In the genomic region with DNA sequence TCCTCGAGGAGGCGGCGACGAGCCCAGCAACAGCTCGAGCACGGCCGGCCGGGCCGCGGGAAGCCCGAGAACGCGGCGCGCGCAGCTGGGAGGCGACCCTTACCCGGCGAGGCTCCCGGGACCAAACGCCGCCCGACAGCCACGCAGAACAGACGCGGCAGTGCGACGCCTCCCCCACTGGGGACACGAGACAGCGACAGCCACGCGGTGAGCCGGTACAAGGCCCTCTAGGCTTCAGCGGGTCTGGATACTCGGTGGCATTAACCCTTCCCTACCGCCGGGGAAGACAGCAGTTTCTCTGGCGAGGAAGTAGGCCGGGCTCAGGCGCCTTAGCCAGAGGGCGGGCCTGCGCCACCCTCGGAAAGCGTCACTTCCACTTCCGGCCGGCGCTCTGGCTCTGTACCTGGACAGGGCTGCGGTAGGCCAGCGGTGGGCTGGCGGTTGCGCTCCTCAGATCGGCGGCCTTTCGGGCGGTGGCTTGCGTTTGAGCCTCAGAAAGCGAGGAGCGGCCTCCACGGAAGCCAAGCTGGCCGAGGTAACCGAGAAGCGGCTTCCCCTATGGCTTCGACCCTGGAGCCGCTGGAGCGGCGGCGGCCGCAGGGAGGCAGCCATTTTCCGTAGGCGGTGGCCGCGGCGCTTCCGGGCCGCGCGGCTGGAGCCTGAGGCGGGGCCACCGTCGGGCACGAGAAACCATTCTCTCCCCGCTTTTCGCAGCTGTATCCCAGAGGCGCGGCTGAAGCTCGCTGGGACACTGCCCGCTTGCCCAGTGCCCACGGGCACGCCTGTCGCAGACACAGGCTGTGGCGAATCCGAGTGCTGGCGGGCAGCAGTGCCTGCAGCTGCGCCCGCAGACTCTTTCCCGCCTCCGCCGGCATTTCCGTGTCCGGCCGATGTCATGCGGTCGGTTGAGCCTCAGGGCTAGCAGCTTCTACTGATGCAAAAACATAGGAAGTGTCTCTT, we compare ENCODE assay signal across 8 cellular contexts. TPM values are rescaled to one million over a fixed set of nuclear protein-coding genes. Genes with fewer than 3 reads are reported as not detected.
DNase-seq lines count a peak whose midpoint lies in the region; ATAC-seq and TF ChIP-seq lines count a peak whose summit lies in the region.

A gene with protein sequence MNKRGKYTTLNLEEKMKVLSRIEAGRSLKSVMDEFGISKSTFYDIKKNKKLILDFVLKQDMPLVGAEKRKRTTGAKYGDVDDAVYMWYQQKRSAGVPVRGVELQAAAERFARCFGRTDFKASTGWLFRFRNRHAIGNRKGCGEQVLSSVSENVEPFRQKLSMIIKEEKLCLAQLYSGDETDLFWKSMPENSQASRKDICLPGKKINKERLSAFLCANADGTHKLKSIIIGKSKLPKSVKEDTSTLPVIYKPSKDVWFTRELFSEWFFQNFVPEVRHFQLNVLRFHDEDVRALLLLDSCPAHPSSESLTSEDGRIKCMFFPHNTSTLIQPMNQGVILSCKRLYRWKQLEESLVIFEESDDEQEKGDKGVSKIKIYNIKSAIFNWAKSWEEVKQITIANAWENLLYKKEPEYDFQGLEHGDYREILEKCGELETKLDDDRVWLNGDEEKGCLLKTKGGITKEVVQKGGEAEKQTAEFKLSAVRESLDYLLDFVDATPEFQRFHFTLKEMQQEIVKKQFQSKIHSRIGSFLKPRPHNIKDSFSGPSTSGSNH (minus strand): TSS at position 322 of the 960 bp plus-strand sequence. CDS start 4,816 bp downstream, outside the sequence.
A gene (plus strand): TSS at position 389 of the 960 bp plus-strand sequence. CDS start 2,932 bp downstream, outside the sequence.

- peaks cover 2 to 74% (median 43%) of the 10 kb centered on the region in 6 donors for H3K36me3 ChIP-seq in spleen

- CTCF ChIA-PET in activated B cell treated with CpG ODN at 0.5 μM for 24 hours (lab: Charles Lee), result interaction anchor here (1.0 kb wide), 1 partner anchor 16 kb away, joined by 3 read pairs; no protein-coding TSS in a partner anchor

- DNase-seq in 8988T, result peak; percentile 61
- DNase-seq in NCI-H2196 (lab: John Stamatoyannopoulos, UW; ENCODE audit: unreplicated experiment), result peak; percentile 87
- peak; percentile 83 for DNase-seq in activated B cell treated with CpG ODN at 0.5 μM for 24 hours
- peak; percentile 91 to 93 for DNase-seq in cardiac fibroblast (ENCODE audit: low read depth in 2 of 2)
- peak; percentile 95 for DNase-seq in iris pigment epithelial cell (ENCODE audit: low read depth)
- DNase-seq in spleen, result peak; percentile 97

- intact Hi-C loops in activated B cell treated with CpG ODN at 0.5 μM for 24 hours (cut with micrococcal nuclease), result loop anchor here (1.0 to 5.0 kb wide), 7 partner anchors 22 to 195 kb away; a partner anchor contains a TSS
- intact Hi-C loops in spleen (cut with DNase I; ENCODE audit: low total_unique reads), result no loop called here

- H3K27ac ChIP-seq in spleen, result peak within 1 kb of the TSS; percentile 92 to 99 (median 94)

- H3K4me1 Mint-ChIP-seq in activated B cell treated with CpG ODN at 0.5 μM for 24 hours, result peaks cover 26% of the 10 kb centered on the region

- peaks cover 6 to 37% (median 21%) of the 10 kb centered on the region in 6 donors for H3K4me1 ChIP-seq in spleen

- TF ChIP-seq CTCF in activated B cell treated with CpG ODN at 0.5 μM for 24 hours (IDR thresholded peaks at IDR 0.05), result no peak
- TF ChIP-seq CTCF in cardiac fibroblast (IDR thresholded peaks at IDR 0.05; ENCODE audit: low read depth, low read length), result no peak
- peak in 8 of 11 experiments; percentile 17 to 49 (median 34) for TF ChIP-seq CTCF in spleen (IDR thresholded peaks at IDR 0.05 in 8 of 11, conservative IDR thresholded peaks at IDR 0.05 in 3 of 11)

- no peaks in the 10 kb centered on the region for H3K27me3 ChIP-seq in spleen (replicated peaks in 1 of 7)

- H3K9me3 ChIP-seq in spleen, result peaks cover 6 to 93% (median 90%) of the 10 kb centered on the region in 8 donors

- ATAC-seq in GM18519 (IDR thresholded peaks at IDR 0.05; ENCODE audit: low FRiP score, unreplicated experiment), result peak; percentile 54
- ATAC-seq in HG03045 (IDR thresholded peaks at IDR 0.05; ENCODE audit: unreplicated experiment), result peak; percentile 90
- peak; percentile 91 for ATAC-seq in activated B cell treated with CpG ODN at 0.5 μM for 24 hours (ENCODE audit: low read depth)

- H3K27ac Mint-ChIP-seq in activated B cell treated with CpG ODN at 0.5 μM for 24 hours, result peak within 1 kb of the TSS; percentile 88

- TF ChIP-seq POLR2A in spleen (IDR thresholded peaks at IDR 0.05), result peak in 2 of 3 donors; percentile 45 to 69

- POLR2A ChIA-PET in activated B cell treated with CpG ODN at 0.5 μM for 24 hours (lab: Charles Lee), result interaction anchor here (0.7 to 4.7 kb wide), 14 partner anchors 13 to 195 kb away, joined by 3 to 57 read pairs (median 6); a partner anchor contains a TSS

- H3K36me3 Mint-ChIP-seq in activated B cell treated with CpG ODN at 0.5 μM for 24 hours (ENCODE audit: low read depth), result peaks cover 54% of the 10 kb centered on the region

- peaks cover 5% of the 10 kb centered on the region for H3K9me3 Mint-ChIP-seq in activated B cell treated with CpG ODN at 0.5 μM for 24 hours

- H3K4me3 Mint-ChIP-seq in activated B cell treated with CpG ODN at 0.5 μM for 24 hours, result peak within 1 kb of the TSS; percentile 88

- H3K4me3 ChIP-seq in cardiac fibroblast (replicated peaks in 1 of 2; ENCODE audit: low read depth in 2 of 2, low read length in 2 of 2), result peak within 1 kb of the TSS; percentile 80 to 81
- H3K4me3 ChIP-seq in spleen, result peak within 1 kb of the TSS; percentile 72 to 96 (median 82)

- H3K27me3 Mint-ChIP-seq in activated B cell treated with CpG ODN at 0.5 μM for 24 hours, result no peaks in the 10 kb centered on the region

- 1 to 3% (median 2%) methylated on average over 44 to 103 of the region's 103 CpGs for WGBS in spleen, 5 donors

RNA-seq across cellular contexts. Expression of the first gene that starts in this region (rescaled TPM):
- total RNA-seq in activated B cell treated with CpG ODN at 0.5 μM for 24 hours (6.7 and 11.0 TPM in 2 replicates), spleen (10 to 100 TPM in 2 of 7 donors, 1 to 10 TPM in 5; 5.8 to 12.0 (median 9.2) TPM)
- 1 to 10 TPM; 3.6 to 3.8 (median 3.7) TPM for polyA plus RNA-seq in spleen

RNA-seq across cellular contexts. Expression of the second gene that starts in this region (rescaled TPM):
- total RNA-seq in activated B cell treated with CpG ODN at 0.5 μM for 24 hours (84.0 and 97.9 TPM in 2 replicates), spleen (10 to 100 TPM; 29.7 to 48.2 (median 42.5) TPM)
- 10 to 100 TPM; 17.1 to 30.1 (median 24.2) TPM for polyA plus RNA-seq in spleen

Comparison
In these comparisons a context has a peak if more than half of its experiments do, and no peak if none do; other contexts are left out.
1. Peak in every context shown above with its lines: DNase-seq, ATAC-seq, H3K4me3 ChIP-seq and H3K27ac ChIP-seq.
2. CTCF ChIP-seq: peak in spleen (8 of 11); none in activated B cell treated with CpG ODN at 0.5 μM for 24 hours (single experiment) and cardiac fibroblast (single experiment).